ENCODE assay signal across 26 cellular contexts in the genomic region with DNA sequence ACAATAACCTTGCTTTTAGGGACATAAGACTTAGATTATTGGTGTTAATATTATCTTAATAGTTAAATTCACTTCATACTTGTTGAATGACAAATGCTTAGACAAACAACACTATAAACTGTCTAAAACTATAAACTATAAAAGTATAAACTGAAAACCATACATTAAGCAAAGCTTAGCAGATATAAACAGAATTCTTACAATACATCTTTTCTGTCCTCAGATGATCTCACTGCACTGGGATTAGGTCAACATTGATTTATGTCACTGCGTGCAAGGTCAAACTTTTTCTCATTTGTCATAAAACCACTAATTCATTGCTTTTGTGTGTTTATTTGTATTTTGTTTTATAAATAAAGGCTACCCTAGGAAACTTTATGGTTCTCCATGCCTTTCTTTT.
"Had no signal": no experiment of that assay in that cellular context is flagged by ENCODE, and none has a peak within 500 bp of the region (broad histone marks: within the 10 kb centered on the region; RNA-seq: fewer than 3 reads in every experiment).

No MANE protein-coding gene starts in this region.

- H3K4me1 ChIP-seq: left lung, lower lobe of right lung, neural progenitor cell, right atrium auricular region, right lobe of liver, tibial nerve, uterus had no signal

- H3K9me3 ChIP-seq: lower lobe of right lung, neutrophil, right atrium auricular region, right lobe of liver, tibial nerve, uterus had no signal

- H3K27me3 ChIP-seq: left lung, neural progenitor cell, neutrophil, right atrium auricular region, right lobe of liver, tibial nerve, uterus had no signal

- H3K27ac ChIP-seq: left lung, lower lobe of right lung, neural progenitor cell, neutrophil, right atrium auricular region, right lobe of liver, tibial nerve, uterus had no signal

- ATAC-seq: left cardiac atrium; left lung; lower lobe of right lung; natural killer cell; right lobe of liver; stimulated activated memory B cell treated with anti-CD40 and anti-IgM and Interleukin-4, amounts not matched to agents 10 μg/mL and 1 μg/mL and 100 μg/mL, for 72 hours; stimulated activated naive CD8-positive, alpha-beta T cell treated with anti-CD3 and anti-CD28 coated beads, Interleukin-15, amount 100 ng/mL, for 72 hours had no signal

- H3K9ac ChIP-seq: neural progenitor cell had no signal

- H3K36me3 ChIP-seq: left lung, lower lobe of right lung, neural progenitor cell, neutrophil, right atrium auricular region, right lobe of liver, tibial nerve, uterus had no signal

- H3K4me3 ChIP-seq: left lung, lower lobe of right lung, neural progenitor cell, right atrium auricular region, right lobe of liver, smooth muscle cell, tibial nerve, uterus had no signal

- DNase-seq: hippocampal formation; kidney glomerular epithelial cell; left cardiac atrium; left lung; lower lobe of right lung; mammary epithelial cell; mesenchymal stem cell; naive B cell; natural killer cell; nephron progenitor cell; occipital lobe; right lobe of liver; stimulated activated CD4-positive, alpha-beta T cell treated with anti-CD3 and anti-CD28 coated beads, Interleukin-1b, Interleukin-23, amount 100 ng/mL, for 48 hours; stimulated activated CD4-positive, alpha-beta T cell treated with anti-CD3 and anti-CD28 coated beads, Interleukin-2, amount 100 ng/mL, for 48 hours; stimulated activated CD4-positive, alpha-beta T cell treated with anti-CD3 and anti-CD28 coated beads, Interleukin-4, amount 100 ng/mL, for 4 hours; stimulated activated CD8-positive, alpha-beta memory T cell treated with anti-CD3 and anti-CD28 coated beads, Interleukin-4, amount 100 ng/mL, for 48 hours; stimulated activated naive CD4-positive, alpha-beta T cell treated with Interleukin-2 at 50 U/mL for 16 hours; stimulated activated naive CD8-positive, alpha-beta T cell treated with anti-CD3 and anti-CD28 coated beads, Interleukin-15, amount 100 ng/mL, for 72 hours; substantia nigra; uterus had no signal
